ENCODE assay signal across 13 cellular contexts in genomic region chr2:99863914-99864273, GRCh38.
"Had no signal": no experiment of that assay in that cellular context is flagged by ENCODE, and none has a peak within 500 bp of the region (broad histone marks: within the 10 kb centered on the region; RNA-seq: fewer than 3 reads in every experiment).

No MANE protein-coding gene starts in this region.

- H3K27me3 ChIP-seq: gastroesophageal sphincter had no signal

- H3K27ac Mint-ChIP-seq: activated CD4-positive, alpha-beta memory T cell treated with anti-CD3 and anti-CD28 coated beads for 36 hours had no signal

- H3K27me3 Mint-ChIP-seq: activated CD4-positive, alpha-beta memory T cell treated with anti-CD3 and anti-CD28 coated beads for 36 hours; memory B cell had no signal

- H3K4me3 Mint-ChIP-seq: activated CD4-positive, alpha-beta memory T cell treated with anti-CD3 and anti-CD28 coated beads for 36 hours; memory B cell; nephron had no signal

- H3K36me3 Mint-ChIP-seq: activated CD4-positive, alpha-beta memory T cell treated with anti-CD3 and anti-CD28 coated beads for 36 hours had no signal

- H3K9me3 ChIP-seq: gastroesophageal sphincter, left ventricle myocardium inferior had no signal

- H3K9me3 Mint-ChIP-seq: activated CD4-positive, alpha-beta memory T cell treated with anti-CD3 and anti-CD28 coated beads for 36 hours; memory B cell; nephron had no signal

- H3K27ac ChIP-seq: gastroesophageal sphincter had no signal

- H3K36me3 ChIP-seq: gastroesophageal sphincter, left ventricle myocardium inferior had no signal

- DNase-seq: activated CD4-positive, alpha-beta memory T cell treated with anti-CD3 and anti-CD28 coated beads for 36 hours; activated CD4-positive, CD25-positive, alpha-beta regulatory T cell treated with anti-CD3 and anti-CD28 coated beads, Interleukin-2, amount 50 U/mL, for 72 hours; activated T-cell treated with anti-CD3 and anti-CD28 coated beads, Interleukin-2, amount 50 U/mL, for 48 hours; cortex of kidney; kidney; left ventricle myocardium inferior; stimulated activated CD4-positive, alpha-beta T cell treated with anti-CD3 and anti-CD28 coated beads, Interleukin-12 subunit alpha, Interleukin-12 subunit beta, amount 100 ng/mL, for 4 hours; stimulated activated naive CD4-positive, alpha-beta T cell; T-helper 2 cell; trophoblast cell had no signal

- FAIRE-seq: kidney had no signal

- H3K4me3 ChIP-seq: gastroesophageal sphincter, left ventricle myocardium inferior had no signal
